In the genomic region with DNA sequence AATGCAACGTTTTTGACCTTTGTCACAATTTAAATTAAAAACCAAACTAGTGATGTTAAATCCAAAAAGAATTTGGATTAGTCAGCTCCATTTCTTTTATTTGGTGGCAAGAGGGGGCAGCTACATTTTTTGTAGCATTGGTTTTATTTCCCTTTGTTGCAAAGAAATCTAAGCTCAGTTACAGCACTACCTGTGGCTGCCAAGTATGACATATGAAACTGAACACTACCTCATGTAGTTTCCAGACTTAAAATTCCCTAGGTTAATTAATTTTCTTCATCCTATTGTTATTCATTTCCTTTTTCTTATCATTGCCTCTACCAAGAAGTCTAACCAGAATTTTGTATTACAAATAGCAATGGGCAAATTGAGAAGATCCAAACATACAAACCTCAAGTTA, we compare ENCODE assay signal across 18 cellular contexts.
DNase-seq lines count a peak whose midpoint lies in the region; ATAC-seq, FAIRE-seq and TF ChIP-seq lines count a peak whose summit lies in the region.
"Had no signal": no experiment of that assay in that cellular context is flagged by ENCODE, and none has a peak within 500 bp of the region (broad histone marks: within the 10 kb centered on the region; RNA-seq: fewer than 3 reads in every experiment).

No MANE protein-coding gene starts in this region.

- H3K4me1 ChIP-seq in GM23248 (ENCODE audit: insufficient read depth) (peaks cover 13% of the 10 kb centered on the region), osteoblast (ENCODE audit: insufficient read depth, low read length) (no peaks in the 10 kb centered on the region)
- H3K4me1 ChIP-seq: BLaER1, Caco-2 had no signal

- peak; percentile 27 for DNase-seq in AG20443 (ENCODE audit: low spot score)
- peak; percentile 47 for DNase-seq in GM23248
- DNase-seq in RCC 7860 (ENCODE audit: low spot score) = no peak
- DNase-seq in osteoblast (ENCODE audit: insufficient read length, low spot score, missing footprints) = no peak
- DNase-seq in NCI-H510A treated with DMSO at 0.1 percent for 48 hours (lab: John Stamatoyannopoulos, UW) = no peak
- no peak for DNase-seq in D341Med (ENCODE audit: low spot score)
- DNase-seq in GM19239 (ENCODE audit: insufficient read length, low spot score) = no peak
- DNase-seq: AML-193; Caco-2; CD8-positive, alpha-beta memory T cell; DMS53; H9; KG1 had no signal

- H2AFZ ChIP-seq in GM23248 = 0 out of 2 replicates have a peak overlapping the region, but pooled peaks have one; percentile 12
- H2AFZ ChIP-seq in osteoblast (ENCODE audit: low read length) = no peak overlapping the region
- H2AFZ ChIP-seq: GM23338 had no signal

- in situ Hi-C loops in GM23248 (cut with MboI) = no loop called here

- no peak for ATAC-seq in GM21576 (IDR thresholded peaks at IDR 0.05; ENCODE audit: unreplicated experiment)
- ATAC-seq: GM23338 had no signal

- H3K27me3 ChIP-seq in GM23248 (replicated peaks; ENCODE audit: insufficient read depth) (no peaks in the 10 kb centered on the region), osteoblast (ENCODE audit: insufficient read depth, low read length) (no peaks in the 10 kb centered on the region)
- H3K27me3 ChIP-seq: BLaER1 had no signal

- WGBS in GM23248 (ENCODE audit: low coverage in 1 of 2, low lambda C conversion rate in 2 of 2, missing lambda C conversion rate in 2 of 2), 2 experiments = 40 to 44% methylated on average over 1 of the region's 1 CpG

- H3K9me2 ChIP-seq in GM23248 (ENCODE audit: insufficient read depth) = no peaks in the 10 kb centered on the region; the same call in 1 of the 2 replicates

- 0 out of 2 replicates have a peak, but pooled peaks cover 10% of the 10 kb centered on the region for H3F3A ChIP-seq in GM23248 (ENCODE audit: insufficient read depth)

- H3K36me3 ChIP-seq in GM23248 (ENCODE audit: low read depth) (no peaks in the 10 kb centered on the region), osteoblast (ENCODE audit: insufficient read depth, low read length) (no peaks in the 10 kb centered on the region)
- H3K36me3 ChIP-seq: BLaER1 had no signal

- H4K20me1 ChIP-seq in GM23248 (ENCODE audit: insufficient read depth) = no peaks in the 10 kb centered on the region
- H4K20me1 ChIP-seq in osteoblast (ENCODE audit: insufficient read depth, low read length) = no peaks in the 10 kb centered on the region
- H4K20me1 ChIP-seq: BLaER1 had no signal

- H3K4me2 ChIP-seq in GM23248 (ENCODE audit: unreplicated experiment) (peak overlapping the region; percentile 54), osteoblast (ENCODE audit: insufficient read depth, low read length) (peak overlapping the region; percentile 19)
- H3K4me2 ChIP-seq: BLaER1, GM23338 had no signal

- no peak overlapping the region for H3K9ac ChIP-seq in GM23248
- H3K9ac ChIP-seq: BLaER1 had no signal

- no peak overlapping the region for H3K4me3 ChIP-seq in GM23248
- H3K4me3 ChIP-seq in osteoblast (ENCODE audit: insufficient read depth, low read length) = no peak overlapping the region
- H3K4me3 ChIP-seq: BLaER1, GM23338 had no signal

- TF ChIP-seq CTCF in osteoblast (IDR thresholded peaks at IDR 0.05; ENCODE audit: extremely low read depth, low read depth, low read length) = no peak

- peak; percentile 85 for FAIRE-seq in RCC 7860 (lab: Jason Lieb, UNC)
- no peak for FAIRE-seq in GM19239 (lab: Jason Lieb, UNC)
- FAIRE-seq: A204.1, GM12892 had no signal

- H3K79me2 ChIP-seq in GM23248 (ENCODE audit: insufficient read depth) = no peaks in the 10 kb centered on the region
- no peaks in the 10 kb centered on the region for H3K79me2 ChIP-seq in osteoblast (ENCODE audit: insufficient read depth, low read length)

- H3K9me3 ChIP-seq in GM23248 (ENCODE audit: low read depth) = no peaks in the 10 kb centered on the region
- H3K9me3 ChIP-seq in osteoblast (ENCODE audit: low read depth, low read length) = no peaks in the 10 kb centered on the region
- H3K9me3 ChIP-seq: BLaER1, Caco-2 had no signal

- H3K27ac ChIP-seq in GM23248 (peak overlapping the region; percentile 32), osteoblast (ENCODE audit: low read depth, low read length) (no peak overlapping the region)
- H3K27ac ChIP-seq: BLaER1 had no signal

Comparison
In these comparisons a context has a peak if more than half of its experiments do, and no peak if none do; other contexts are left out.
1. DNase-seq: peak in AG20443 (single experiment) and GM23248 (single experiment); none in RCC 7860 (single experiment), osteoblast (single experiment), NCI-H510A treated with DMSO at 0.1 percent for 48 hours (single experiment), D341Med (single experiment) and GM19239 (single experiment).